In genomic region chr18:46055841-46056240, GRCh38 we compare ENCODE assay signal across 18 cellular contexts. TPM values are rescaled to one million over a fixed set of nuclear protein-coding genes. Genes with fewer than 3 reads are reported as not detected.
A peak's percentile ranks its signal among the peaks of the same experiment; 100 is the strongest.
DNase-seq lines count a peak whose midpoint lies in the region; ATAC-seq and TF ChIP-seq lines count a peak whose summit lies in the region.
"Had no signal": no experiment of that assay in that cellular context is flagged by ENCODE, and none has a peak within 500 bp of the region (broad histone marks: within the 10 kb centered on the region; RNA-seq: fewer than 3 reads in every experiment).

No MANE protein-coding gene starts in this region.

- H3K4me3 Mint-ChIP-seq in CD4-positive, alpha-beta T cell = no peak overlapping the region
- no peak overlapping the region for H3K4me3 Mint-ChIP-seq in T-helper 17 cell
- peak overlapping the region; percentile 73 to 77 for H3K4me3 Mint-ChIP-seq in effector memory CD8-positive, alpha-beta T cell
- H3K4me3 Mint-ChIP-seq: naive B cell had no signal

- H4K20me1 ChIP-seq in mammary epithelial cell (ENCODE audit: insufficient read depth, low read length) = no peaks in the 10 kb centered on the region

- TF ChIP-seq EP300 in sigmoid colon (IDR thresholded peaks at IDR 0.05) = no peak

- no peak for ATAC-seq in CD4-positive, alpha-beta T cell (ENCODE audit: poor library complexity)
- ATAC-seq in T-helper 17 cell = peak; percentile 21
- peak; percentile 34 for ATAC-seq in effector memory CD8-positive, alpha-beta T cell (replicated peaks)
- ATAC-seq: esophagus mucosa had no signal

- no peaks in the 10 kb centered on the region for H3K36me3 Mint-ChIP-seq in CD4-positive, alpha-beta T cell (ENCODE audit: low read depth)
- no peaks in the 10 kb centered on the region for H3K36me3 Mint-ChIP-seq in T-helper 17 cell (ENCODE audit: low read depth)
- no peaks in the 10 kb centered on the region for H3K36me3 Mint-ChIP-seq in effector memory CD8-positive, alpha-beta T cell (ENCODE audit: insufficient read depth)
- H3K36me3 Mint-ChIP-seq: naive B cell had no signal

- POLR2A ChIA-PET in CD4-positive, alpha-beta T cell (lab: Charles Lee) = interaction anchor here (0.7 to 1.5 kb wide), 4 partner anchors 15 to 62 kb away, joined by 3 to 5 read pairs (median 4); no protein-coding TSS in a partner anchor

- TF ChIP-seq CTCF in CD4-positive, alpha-beta T cell (IDR thresholded peaks at IDR 0.05) = no peak
- no peak for TF ChIP-seq CTCF in GM06990 (IDR thresholded peaks at IDR 0.05; ENCODE audit: insufficient read depth, low read length, poor library complexity, severe bottlenecking)
- no peak for TF ChIP-seq CTCF in sigmoid colon (IDR thresholded peaks at IDR 0.05)
- no peak for TF ChIP-seq CTCF in thyroid gland (IDR thresholded peaks at IDR 0.05)
- no peak for TF ChIP-seq CTCF in mammary epithelial cell (conservative IDR thresholded peaks at IDR 0.05 in 1 of 2, IDR thresholded peaks at IDR 0.05 in 1 of 2; ENCODE audit: extremely low read depth in 1 of 2, insufficient read depth in 1 of 2, low read depth in 1 of 2, low read length in 2 of 2)

- TF ChIP-seq POLR2A in sigmoid colon (IDR thresholded peaks at IDR 0.05) = no peak
- TF ChIP-seq POLR2A in thyroid gland (IDR thresholded peaks at IDR 0.05) = no peak

- no peak overlapping the region for H2AFZ ChIP-seq in mammary epithelial cell (ENCODE audit: low read depth, low read length)
- H2AFZ ChIP-seq: PC-9 had no signal

- no peaks in the 10 kb centered on the region for H3K27me3 Mint-ChIP-seq in CD4-positive, alpha-beta T cell
- H3K27me3 Mint-ChIP-seq in T-helper 17 cell = no peaks in the 10 kb centered on the region
- no peaks in the 10 kb centered on the region for H3K27me3 Mint-ChIP-seq in effector memory CD8-positive, alpha-beta T cell
- H3K27me3 Mint-ChIP-seq: naive B cell, progenitor cell of endocrine pancreas had no signal

- no peaks in the 10 kb centered on the region for H3K4me1 ChIP-seq in sigmoid colon
- H3K4me1 ChIP-seq in thyroid gland = no peaks in the 10 kb centered on the region
- peaks cover 10% of the 10 kb centered on the region for H3K4me1 ChIP-seq in mammary epithelial cell (ENCODE audit: insufficient read depth, low read length)

- H3K27me3 ChIP-seq in CD4-positive, alpha-beta T cell (ENCODE audit: control insufficient read depth, insufficient read depth, low read length) = no peaks in the 10 kb centered on the region
- H3K27me3 ChIP-seq in GM06990 (replicated peaks; ENCODE audit: control insufficient read depth, insufficient read depth, low read length) (no peaks in the 10 kb centered on the region), sigmoid colon (no peaks in the 10 kb centered on the region), thyroid gland (no peaks in the 10 kb centered on the region), mammary epithelial cell (ENCODE audit: insufficient read depth, low read length) (no peaks in the 10 kb centered on the region)

- no peaks in the 10 kb centered on the region for H3K36me3 ChIP-seq in GM06990 (ENCODE audit: control insufficient read depth, insufficient read depth, low read length)
- H3K36me3 ChIP-seq in sigmoid colon = no peaks in the 10 kb centered on the region
- no peaks in the 10 kb centered on the region for H3K36me3 ChIP-seq in thyroid gland
- H3K36me3 ChIP-seq in mammary epithelial cell (ENCODE audit: insufficient read depth, low read length) = no peaks in the 10 kb centered on the region
- H3K36me3 ChIP-seq: thoracic aorta had no signal

- in situ Hi-C loops in mammary epithelial cell (cut with MboI; ENCODE audit: low sequenced_read_pairs in 2 of 2) = no loop called here

- peaks cover 35% of the 10 kb centered on the region for H3K4me1 Mint-ChIP-seq in CD4-positive, alpha-beta T cell (ENCODE audit: low read depth)
- peaks cover 30% of the 10 kb centered on the region for H3K4me1 Mint-ChIP-seq in T-helper 17 cell
- H3K4me1 Mint-ChIP-seq in effector memory CD8-positive, alpha-beta T cell (ENCODE audit: low read depth in 2 of 2) = peaks cover 27 to 35% of the 10 kb centered on the region in 2 donors

- CTCF ChIA-PET in CD4-positive, alpha-beta T cell (lab: Charles Lee) = interaction anchor here (1.0 to 1.6 kb wide), 2 partner anchors 18 to 41 kb away, joined by 3 to 4 read pairs; no protein-coding TSS in a partner anchor
- CTCF ChIA-PET in mammary epithelial cell (lab: Charles Lee; ENCODE audit: low non-redundant PET) = no interaction called here

- peak overlapping the region; percentile 58 for H3K27ac Mint-ChIP-seq in CD4-positive, alpha-beta T cell
- peak overlapping the region; percentile 92 for H3K27ac Mint-ChIP-seq in T-helper 17 cell
- peak overlapping the region; percentile 84 to 91 for H3K27ac Mint-ChIP-seq in effector memory CD8-positive, alpha-beta T cell
- H3K27ac Mint-ChIP-seq: progenitor cell of endocrine pancreas had no signal

- no TSS peak for BruUV-seq in mammary epithelial cell (replicated peaks; lab: Mats Ljungman, UMichigan)

- WGBS in sigmoid colon, 2 donors = 64 to 79% methylated on average over 4 of the region's 4 CpGs
- 69 to 74% methylated on average over 4 of the region's 4 CpGs for WGBS in thyroid gland, 2 donors
- 90% methylated on average over 4 of the region's 4 CpGs for WGBS in mammary epithelial cell (ENCODE audit: low coverage, missing lambda C conversion rate)

- no peak for DNase-seq in CD4-positive, alpha-beta T cell
- peak; percentile 46 for DNase-seq in GM06990 (ENCODE audit: extremely low read depth, insufficient read length)
- DNase-seq in T-helper 17 cell = no peak
- DNase-seq in effector memory CD8-positive, alpha-beta T cell = no peak
- DNase-seq in sigmoid colon = no peak
- DNase-seq in thyroid gland = no peak
- no peak for DNase-seq in mammary epithelial cell
- DNase-seq: DMS 273 treated with DMSO at 0.1 percent for 48 hours, naive B cell, NCI-H1092 treated with DMSO at 0.1 percent for 48 hours, NCI-H774, PC-9 had no signal

- intact Hi-C loops in CD4-positive, alpha-beta T cell (cut with DNase I, micrococcal nuclease) = no loop called here
- intact Hi-C loops in sigmoid colon (cut with DNase I) = no loop called here
- intact Hi-C loops in thyroid gland (cut with DNase I) = no loop called here
- intact Hi-C loops in mammary epithelial cell (cut with micrococcal nuclease) = no loop called here

- H3K4me3 ChIP-seq in GM06990 (replicated peaks; ENCODE audit: low read depth, low read length) = no peak overlapping the region
- no peak overlapping the region for H3K4me3 ChIP-seq in sigmoid colon
- H3K4me3 ChIP-seq in thyroid gland (replicated peaks in 1 of 3) = no peak overlapping the region
- H3K4me3 ChIP-seq in mammary epithelial cell (replicated peaks in 1 of 3; ENCODE audit: insufficient read depth in 1 of 3, low read depth in 2 of 3, low read length in 3 of 3) = no peak overlapping the region
- H3K4me3 ChIP-seq: PC-9, smooth muscle cell, thoracic aorta had no signal

- H3K4me2 ChIP-seq in mammary epithelial cell (ENCODE audit: insufficient read depth, low read depth, low read length) = no peak overlapping the region
- H3K4me2 ChIP-seq: KMS-11, PC-9, smooth muscle cell had no signal

- H3K9me3 ChIP-seq in CD4-positive, alpha-beta T cell (ENCODE audit: control insufficient read depth, low read length) = no peaks in the 10 kb centered on the region
- H3K9me3 ChIP-seq in T-helper 17 cell (ENCODE audit: control insufficient read depth, low read length, poor library complexity, severe bottlenecking) = no peaks in the 10 kb centered on the region
- no peaks in the 10 kb centered on the region for H3K9me3 ChIP-seq in sigmoid colon
- H3K9me3 ChIP-seq in thyroid gland = no peaks in the 10 kb centered on the region
- no peaks in the 10 kb centered on the region for H3K9me3 ChIP-seq in mammary epithelial cell (replicated peaks; ENCODE audit: insufficient read depth, low read length)
- H3K9me3 ChIP-seq: thoracic aorta had no signal

- no peaks in the 10 kb centered on the region for H3K9me3 Mint-ChIP-seq in CD4-positive, alpha-beta T cell
- no peaks in the 10 kb centered on the region for H3K9me3 Mint-ChIP-seq in effector memory CD8-positive, alpha-beta T cell
- H3K9me3 Mint-ChIP-seq: naive B cell had no signal

- dilution Hi-C loops in mammary epithelial cell (cut with HindIII; ENCODE audit: low sequenced_read_pairs) = no loop called here

- H3K79me2 ChIP-seq in mammary epithelial cell (ENCODE audit: insufficient read depth, low read length) = peaks cover 70% of the 10 kb centered on the region

- H3K9ac ChIP-seq in mammary epithelial cell (ENCODE audit: insufficient read depth, low read length) = no peak overlapping the region
- H3K9ac ChIP-seq: KMS-11 had no signal

- no peak overlapping the region for H3K27ac ChIP-seq in CD4-positive, alpha-beta T cell (ENCODE audit: low read depth, low read length)
- H3K27ac ChIP-seq in sigmoid colon (no peak overlapping the region), thyroid gland (no peak overlapping the region), mammary epithelial cell (ENCODE audit: insufficient read depth, low read depth, low read length) (no peak overlapping the region)
- H3K27ac ChIP-seq: KMS-11, PC-9 had no signal

RNA-seq across cellular contexts. Expression of gene PSTPIP2, which starts 16.2 kb away (rescaled TPM):
- 1 to 10 TPM; 5.9 to 6.0 TPM for total RNA-seq in CD4-positive, alpha-beta T cell
- total RNA-seq in T-helper 17 cell (10 to 100 TPM; 13.1 to 15.8 TPM), sigmoid colon (10 to 100 TPM in 2 of 4 donors, 1 to 10 TPM in 2; 7.6 to 15.0 (median 10.8) TPM), thyroid gland (1 to 10 TPM; 1.9 to 4.3 (median 2.9) TPM), mammary epithelial cell (10 to 100 TPM; 33.2 to 33.7 TPM)
- polyA plus RNA-seq in sigmoid colon (1 to 10 TPM; 4.2 to 5.9 (median 5.1) TPM), mammary epithelial cell (27.2 TPM)
- polyA minus RNA-seq in mammary epithelial cell = 21.2 TPM
- total RNA-seq: H4, PC-9 had no signal

RNA-seq across cellular contexts. Expression of gene ATP5F1A, which starts 42.3 kb away (rescaled TPM):
- total RNA-seq in CD4-positive, alpha-beta T cell = 100 to 1,000 TPM; 205 to 206 TPM
- 100 to 1,000 TPM; 171 to 200 TPM for total RNA-seq in T-helper 17 cell
- total RNA-seq in sigmoid colon = 100 to 1,000 TPM; 338 to 549 (median 474) TPM
- polyA plus RNA-seq in sigmoid colon = 100 to 1,000 TPM; 549 to 768 (median 601) TPM
- total RNA-seq in thyroid gland = 100 to 1,000 TPM; 366 to 865 (median 581) TPM
- 100 to 1,000 TPM; 345 to 516 TPM for total RNA-seq in mammary epithelial cell
- 569 TPM for polyA plus RNA-seq in mammary epithelial cell
- 555 TPM for polyA minus RNA-seq in mammary epithelial cell

RNA-seq across cellular contexts. Expression of gene HAUS1, which starts 48.3 kb away (rescaled TPM):
- 10 to 100 TPM in 1 of 2 experiments, 1 to 10 TPM in 1; 8.8 to 10.8 TPM for total RNA-seq in CD4-positive, alpha-beta T cell
- total RNA-seq in T-helper 17 cell = 10 to 100 TPM; 14.9 to 15.8 TPM
- 10 to 100 TPM; 24.2 to 62.1 (median 43.5) TPM for total RNA-seq in sigmoid colon
- polyA plus RNA-seq in sigmoid colon = 10 to 100 TPM; 24.0 to 26.8 (median 26.8) TPM
- total RNA-seq in thyroid gland = 10 to 100 TPM; 15.6 to 32.2 (median 20.0) TPM
- total RNA-seq in mammary epithelial cell = 10 to 100 TPM; 12.3 to 26.3 TPM
- 47.8 TPM for polyA plus RNA-seq in mammary epithelial cell
- polyA minus RNA-seq in mammary epithelial cell = 25.0 TPM

Comparison
In these comparisons a context has a peak if more than half of its experiments do, and no peak if none do; other contexts are left out.
1. H3K4me3 Mint-ChIP-seq: peak in effector memory CD8-positive, alpha-beta T cell (2 of 2); none in CD4-positive, alpha-beta T cell (single experiment) and T-helper 17 cell (single experiment).
2. Peak in every context shown above with its lines, with median percentiles within 50 percentile points of each other: H3K27ac Mint-ChIP-seq.